ENCODE assay signal across 1 cellular context in the genomic region with DNA sequence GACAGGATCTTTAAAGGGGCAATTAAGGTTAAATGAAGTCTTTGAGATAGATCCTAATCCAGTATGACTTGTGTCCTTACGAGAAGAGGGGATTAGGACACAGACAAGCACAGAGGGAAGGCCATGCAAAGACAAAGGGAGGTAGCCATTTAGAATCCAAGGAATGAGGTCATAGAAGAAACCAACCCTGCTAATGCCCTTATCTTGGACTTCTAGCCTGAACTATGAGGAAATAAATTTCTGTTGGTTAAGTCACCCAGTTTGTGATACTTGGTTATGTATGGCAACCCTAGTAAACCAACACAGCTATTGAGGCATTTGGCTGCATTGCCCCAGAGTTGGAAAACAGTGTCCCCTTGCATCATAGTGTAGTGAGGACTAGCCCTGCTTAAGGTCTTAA.
TF ChIP-seq lines count a peak whose summit lies in the region.

No MANE protein-coding gene starts in this region.

TF ChIP-seq in HCT116, 20 proteins besides CTCF, POLR2A, EP300 and RAD21 (continued from another document):
- TF ChIP-seq, protein P1, sequence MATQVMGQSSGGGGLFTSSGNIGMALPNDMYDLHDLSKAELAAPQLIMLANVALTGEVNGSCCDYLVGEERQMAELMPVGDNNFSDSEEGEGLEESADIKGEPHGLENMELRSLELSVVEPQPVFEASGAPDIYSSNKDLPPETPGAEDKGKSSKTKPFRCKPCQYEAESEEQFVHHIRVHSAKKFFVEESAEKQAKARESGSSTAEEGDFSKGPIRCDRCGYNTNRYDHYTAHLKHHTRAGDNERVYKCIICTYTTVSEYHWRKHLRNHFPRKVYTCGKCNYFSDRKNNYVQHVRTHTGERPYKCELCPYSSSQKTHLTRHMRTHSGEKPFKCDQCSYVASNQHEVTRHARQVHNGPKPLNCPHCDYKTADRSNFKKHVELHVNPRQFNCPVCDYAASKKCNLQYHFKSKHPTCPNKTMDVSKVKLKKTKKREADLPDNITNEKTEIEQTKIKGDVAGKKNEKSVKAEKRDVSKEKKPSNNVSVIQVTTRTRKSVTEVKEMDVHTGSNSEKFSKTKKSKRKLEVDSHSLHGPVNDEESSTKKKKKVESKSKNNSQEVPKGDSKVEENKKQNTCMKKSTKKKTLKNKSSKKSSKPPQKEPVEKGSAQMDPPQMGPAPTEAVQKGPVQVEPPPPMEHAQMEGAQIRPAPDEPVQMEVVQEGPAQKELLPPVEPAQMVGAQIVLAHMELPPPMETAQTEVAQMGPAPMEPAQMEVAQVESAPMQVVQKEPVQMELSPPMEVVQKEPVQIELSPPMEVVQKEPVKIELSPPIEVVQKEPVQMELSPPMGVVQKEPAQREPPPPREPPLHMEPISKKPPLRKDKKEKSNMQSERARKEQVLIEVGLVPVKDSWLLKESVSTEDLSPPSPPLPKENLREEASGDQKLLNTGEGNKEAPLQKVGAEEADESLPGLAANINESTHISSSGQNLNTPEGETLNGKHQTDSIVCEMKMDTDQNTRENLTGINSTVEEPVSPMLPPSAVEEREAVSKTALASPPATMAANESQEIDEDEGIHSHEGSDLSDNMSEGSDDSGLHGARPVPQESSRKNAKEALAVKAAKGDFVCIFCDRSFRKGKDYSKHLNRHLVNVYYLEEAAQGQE (IDR thresholded peaks at IDR 0.05; ENCODE audit: low read depth), result no peak
- no peak for TF ChIP-seq CEBPB (IDR thresholded peaks at IDR 0.05; ENCODE audit: low read depth)
- TF ChIP-seq YY1 (IDR thresholded peaks at IDR 0.05; ENCODE audit: extremely low read depth, insufficient replicate concordance, low read depth, low read length), result no peak
- no peak for TF ChIP-seq ZNF274 (IDR thresholded peaks at IDR 0.05; ENCODE audit: low read depth, low read length)
- no peak for TF ChIP-seq SRF (IDR thresholded peaks at IDR 0.05; ENCODE audit: low read depth)
- no peak for TF ChIP-seq ZFX (IDR thresholded peaks at IDR 0.05)
- TF ChIP-seq, protein P2, sequence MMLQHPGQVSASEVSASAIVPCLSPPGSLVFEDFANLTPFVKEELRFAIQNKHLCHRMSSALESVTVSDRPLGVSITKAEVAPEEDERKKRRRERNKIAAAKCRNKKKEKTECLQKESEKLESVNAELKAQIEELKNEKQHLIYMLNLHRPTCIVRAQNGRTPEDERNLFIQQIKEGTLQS (IDR thresholded peaks at IDR 0.05), result no peak
- TF ChIP-seq FOSL1 (IDR thresholded peaks at IDR 0.05; ENCODE audit: low read depth), result no peak
- no peak for TF ChIP-seq EGR1 (IDR thresholded peaks at IDR 0.05; ENCODE audit: low read depth)
- no peak for TF ChIP-seq TCF7L2 (IDR thresholded peaks at IDR 0.05; ENCODE audit: borderline replicate concordance, extremely low read depth, insufficient read depth, insufficient read length)
